ENCODE assay signal across 8 cellular contexts in genomic region chr6:144094731-144095133, GRCh38. TPM values are rescaled to one million over a fixed set of nuclear protein-coding genes. Genes with fewer than 3 reads are reported as not detected.
A peak's percentile ranks its signal among the peaks of the same experiment; 100 is the strongest.
DNase-seq lines count a peak whose midpoint lies in the region; ATAC-seq and TF ChIP-seq lines count a peak whose summit lies in the region.

No MANE protein-coding gene starts in this region.

- H3F3A ChIP-seq in DOHH2 (ENCODE audit: control insufficient read depth, insufficient read depth): peaks cover 6% of the 10 kb centered on the region; the same call in 1 of the 2 replicates

- H3K36me3 ChIP-seq in DOHH2 (ENCODE audit: control insufficient read depth, low read length) (peaks cover 19% of the 10 kb centered on the region), tibial nerve (no peaks in the 10 kb centered on the region)

- H3K4me2 ChIP-seq in DOHH2 (ENCODE audit: low read length): peak overlapping the region; percentile 71

- DNase-seq in activated naive CD8-positive, alpha-beta T cell treated with anti-CD3 and anti-CD28 coated beads, Interleukin-2, amount 50 U/mL, for 24 hours: no peak
- DNase-seq in left lobe of liver (ENCODE audit: low spot score) (no peak), tibial nerve (ENCODE audit: low spot score in 2 of 2) (no peak), NCI-H748 treated with DMSO at 0.1 percent for 48 hours (lab: John Stamatoyannopoulos, UW) (no peak)

- H3K9me3 Mint-ChIP-seq in activated naive CD8-positive, alpha-beta T cell treated with anti-CD3 and anti-CD28 coated beads, Interleukin-2, amount 50 U/mL, for 24 hours: no peaks in the 10 kb centered on the region

- peak overlapping the region; percentile 97 for H3K27ac Mint-ChIP-seq in activated naive CD8-positive, alpha-beta T cell treated with anti-CD3 and anti-CD28 coated beads, Interleukin-2, amount 50 U/mL, for 24 hours

- H3K4me1 Mint-ChIP-seq in activated naive CD8-positive, alpha-beta T cell treated with anti-CD3 and anti-CD28 coated beads, Interleukin-2, amount 50 U/mL, for 24 hours: peaks cover 38% of the 10 kb centered on the region

- peak; percentile 1 for ATAC-seq in HG02981 (IDR thresholded peaks at IDR 0.05; ENCODE audit: unreplicated experiment)
- ATAC-seq in activated naive CD8-positive, alpha-beta T cell treated with anti-CD3 and anti-CD28 coated beads, Interleukin-2, amount 50 U/mL, for 24 hours: no peak
- peak; percentile 2 for ATAC-seq in left lobe of liver
- no peak for ATAC-seq in GM18873 (IDR thresholded peaks at IDR 0.05; ENCODE audit: low FRiP score, unreplicated experiment)
- ATAC-seq in GM18517 (IDR thresholded peaks at IDR 0.05; ENCODE audit: unreplicated experiment): no peak

- peaks cover 27% of the 10 kb centered on the region for H3K4me1 ChIP-seq in DOHH2 (ENCODE audit: control insufficient read depth, low read length)
- H3K4me1 ChIP-seq in tibial nerve: peaks cover 0 to 26% (median 15%) of the 10 kb centered on the region in 4 donors

- no peaks in the 10 kb centered on the region for H3K27me3 ChIP-seq in DOHH2 (ENCODE audit: control insufficient read depth, low read length)
- no peaks in the 10 kb centered on the region for H3K27me3 ChIP-seq in tibial nerve

- WGBS in tibial nerve, 2 donors: 2% methylated on average over 17 to 18 of the region's 19 CpGs

- peak overlapping the region; percentile 97 for H3K4me3 Mint-ChIP-seq in activated naive CD8-positive, alpha-beta T cell treated with anti-CD3 and anti-CD28 coated beads, Interleukin-2, amount 50 U/mL, for 24 hours

- no peak for TF ChIP-seq POLR2A in tibial nerve (IDR thresholded peaks at IDR 0.05)

- H3K4me3 ChIP-seq in DOHH2 (ENCODE audit: low read length): peak overlapping the region; percentile 97
- peak overlapping the region; percentile 64 to 97 (median 86) for H3K4me3 ChIP-seq in tibial nerve

- 0 out of 2 replicates have a peak, but pooled peaks cover 3% of the 10 kb centered on the region for H3K9me2 ChIP-seq in DOHH2 (replicated peaks; ENCODE audit: control insufficient read depth, low read length)

- H4K20me1 ChIP-seq in DOHH2 (ENCODE audit: control insufficient read depth, insufficient read depth, low read depth, low read length): peaks cover 12% of the 10 kb centered on the region; the same call in 1 of the 2 replicates

- TF ChIP-seq CTCF in DOHH2 (IDR thresholded peaks at IDR 0.05; ENCODE audit: low read depth, low read length, poor library complexity, severe bottlenecking) (no peak), tibial nerve (IDR thresholded peaks at IDR 0.05) (no peak)

- H3K9me3 ChIP-seq in DOHH2 (ENCODE audit: control insufficient read depth, insufficient read depth, low read length) (no peaks in the 10 kb centered on the region), tibial nerve (no peaks in the 10 kb centered on the region)

- H3K36me3 Mint-ChIP-seq in activated naive CD8-positive, alpha-beta T cell treated with anti-CD3 and anti-CD28 coated beads, Interleukin-2, amount 50 U/mL, for 24 hours (ENCODE audit: low read depth): peaks cover 21% of the 10 kb centered on the region

- peaks cover 3% of the 10 kb centered on the region for H3K27me3 Mint-ChIP-seq in activated naive CD8-positive, alpha-beta T cell treated with anti-CD3 and anti-CD28 coated beads, Interleukin-2, amount 50 U/mL, for 24 hours

- no peak for TF ChIP-seq EP300 in tibial nerve (IDR thresholded peaks at IDR 0.05)

- H3K27ac ChIP-seq in DOHH2 (ENCODE audit: low read depth, low read length) (no peak overlapping the region), tibial nerve (peak overlapping the region; percentile 72 to 88 (median 82))

- H3K79me2 ChIP-seq in DOHH2 (ENCODE audit: control insufficient read depth, low read length): peaks cover 34% of the 10 kb centered on the region

RNA-seq across cellular contexts. Expression of gene SF3B5, which starts 0.6 kb away (rescaled TPM):
- total RNA-seq in left lobe of liver (70.3 TPM), tibial nerve (100 to 1,000 TPM in 3 of 4 donors, 10 to 100 TPM in 1; 99.8 to 155 (median 118) TPM)

RNA-seq across cellular contexts. Expression of gene STX11, which starts 55.6 kb away (rescaled TPM):
- total RNA-seq in left lobe of liver (0.75 TPM), tibial nerve (10 to 100 TPM in 3 of 4 donors, 1 to 10 TPM in 1; 5.3 to 24.3 (median 12.5) TPM)

Comparison
In these comparisons a context has a peak if more than half of its experiments do, and no peak if none do; other contexts are left out.
1. ATAC-seq: peak in HG02981 (single experiment) and left lobe of liver (single experiment); none in activated naive CD8-positive, alpha-beta T cell treated with anti-CD3 and anti-CD28 coated beads, Interleukin-2, amount 50 U/mL, for 24 hours (single experiment), GM18873 (single experiment) and GM18517 (single experiment).